In genomic region chr14:20572382-20572990, GRCh38 we compare ENCODE assay signal across 3 cellular contexts.
TF ChIP-seq lines count a peak whose summit lies in the region.

No MANE protein-coding gene starts in this region.

TF ChIP-seq in GM23338, 12 proteins besides CTCF, POLR2A, EP300 and RAD21:
- TF ChIP-seq JUNB (IDR thresholded peaks at IDR 0.05; ENCODE audit: unreplicated experiment) = peak; percentile 47
TF ChIP-seq in GM23338: peak in this region for 1; not testable (repeated sequence) for 11.

TF ChIP-seq in WTC11, 78 proteins besides CTCF, POLR2A, EP300 and RAD21:
- TF ChIP-seq TEAD1 (CRISPR knock-in tag; IDR thresholded peaks at IDR 0.05) (peak; percentile 60; the same call in 1 of the 2 replicates), TEAD4 (CRISPR knock-in tag; IDR thresholded peaks at IDR 0.05) (peak; percentile 44; the same call in 1 of the 2 replicates)

TF ChIP-seq in H1, 55 proteins besides CTCF, POLR2A, EP300 and RAD21:
- TF ChIP-seq TEAD4 (IDR thresholded peaks at IDR 0.05; ENCODE audit: low read depth, low read length) = peak; percentile 64
- TF ChIP-seq NANOG (IDR thresholded peaks at IDR 0.05; ENCODE audit: insufficient read depth, low read depth, low read length, poor library complexity, severe bottlenecking) = peak; percentile 55
